ENCODE assay signal across 8 cellular contexts in genomic region chr12:104064031-104064841, GRCh38.
DNase-seq lines count a peak whose midpoint lies in the region; ATAC-seq and TF ChIP-seq lines count a peak whose summit lies in the region.

Gene HCFC2, plus strand, starts transcription at chr12:104064531. Its CDS starts 30 bp downstream, at chr12:104064561.

- H3K4me3 ChIP-seq in WI38 (ENCODE audit: low read depth, low read length) (peak within 1 kb of the TSS; percentile 98), cardiac fibroblast (replicated peaks in 1 of 2; ENCODE audit: low read depth in 2 of 2, low read length in 2 of 2) (peak within 1 kb of the TSS; percentile 85 to 89)

- TF ChIP-seq CTCF in WI38 (IDR thresholded peaks at IDR 0.05; ENCODE audit: low read depth, low read length) (no peak), cardiac fibroblast (IDR thresholded peaks at IDR 0.05; ENCODE audit: low read depth, low read length) (no peak)

- ATAC-seq in GM18868 (IDR thresholded peaks at IDR 0.05; ENCODE audit: unreplicated experiment) (peak; percentile 88), HG03103 (IDR thresholded peaks at IDR 0.05; ENCODE audit: low read depth, unreplicated experiment) (peak; percentile 88)

- in situ Hi-C loops in ACHN (cut with HindIII; ENCODE audit: low pct_ligation_motif_present, low pct_unique_long_range_greater_than_20kb, low sequenced_read_pairs): no loop called here

- DNase-seq in ACHN (peak; percentile 95), NCI-H2171 treated with DMSO at 0.1 percent for 48 hours (lab: John Stamatoyannopoulos, UW) (peak; percentile 84), cardiac fibroblast (ENCODE audit: low read depth in 2 of 2) (peak; percentile 89 to 93), islet precursor cell (peak; percentile 97)
- peak; percentile 85 for DNase-seq in stimulated activated CD4-positive, alpha-beta T cell treated with anti-CD3 and anti-CD28 coated beads, Interleukin-12 subunit alpha, Interleukin-12 subunit beta, amount 100 ng/mL, for 4 hours

Comparison
In these comparisons a context has a peak if more than half of its experiments do, and no peak if none do; other contexts are left out.
1. Peak in every context shown above with its lines: DNase-seq, ATAC-seq and H3K4me3 ChIP-seq.